Comparison of ENCODE assay signal across 21 cellular contexts in the genomic region with DNA sequence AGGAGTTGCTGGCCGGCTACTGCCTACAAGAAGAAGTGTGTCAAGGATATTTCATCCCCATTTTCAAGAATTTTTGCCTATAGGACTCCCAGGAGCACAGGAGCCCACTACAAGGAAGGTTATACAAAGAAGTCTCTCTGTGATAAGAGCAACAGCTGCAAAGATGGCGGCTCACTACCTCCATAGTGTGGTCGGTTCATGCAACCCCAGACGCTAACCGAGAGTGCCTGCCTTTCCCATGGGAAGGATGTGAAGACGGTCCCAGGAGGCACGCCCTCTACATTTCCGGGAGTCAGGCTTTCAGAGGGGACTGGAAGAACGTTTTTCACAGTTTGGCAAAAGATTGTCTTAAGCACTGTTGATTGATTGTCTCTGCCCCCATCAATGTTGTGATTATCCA.
A peak's percentile ranks its signal among the peaks of the same experiment; 100 is the strongest.
DNase-seq lines count a peak whose midpoint lies in the region; ATAC-seq, FAIRE-seq and TF ChIP-seq lines count a peak whose summit lies in the region.
"Had no signal": no experiment of that assay in that cellular context is flagged by ENCODE, and none has a peak within 500 bp of the region (broad histone marks: within the 10 kb centered on the region; RNA-seq: fewer than 3 reads in every experiment).

No MANE protein-coding gene starts in this region.

- H3K27ac ChIP-seq in caudate nucleus (ENCODE audit: low read depth, low read length) (peak overlapping the region; percentile 55), testis (no peak overlapping the region)
- H3K27ac ChIP-seq: 22Rv1, A549, BLaER1 had no signal

- peaks cover 8% of the 10 kb centered on the region for H3K36me3 Mint-ChIP-seq in neural crest cell (ENCODE audit: low read depth)
- H3K36me3 Mint-ChIP-seq: CD14-positive monocyte; CD4-positive, alpha-beta memory T cell; IgD-negative memory B cell had no signal

- H3K4me3 ChIP-seq in testis, result no peak overlapping the region
- H3K4me3 ChIP-seq: A549, BLaER1 had no signal

- DNase-seq in Daoy (ENCODE audit: low read depth) (peak; percentile 18), caudate nucleus (lab: John Stamatoyannopoulos, UW) (no peak), neural crest cell (ENCODE audit: low read depth, low spot score) (no peak), testis (peak; percentile 38), H54 (ENCODE audit: insufficient read length, low spot score) (no peak)
- no peak for DNase-seq in activated CD4-positive, alpha-beta T cell treated with anti-CD3 and anti-CD28 coated beads for 1 hour
- DNase-seq: CD4-positive, alpha-beta memory T cell; DMS153; DMS79; GF-D8; H7; HFFc6; KG1 had no signal

- H3K27me3 Mint-ChIP-seq in neural crest cell (ENCODE audit: low read depth), result no peaks in the 10 kb centered on the region
- H3K27me3 Mint-ChIP-seq: CD4-positive, alpha-beta memory T cell; IgD-negative memory B cell had no signal

- TF ChIP-seq CTCF in neural crest cell (conservative IDR thresholded peaks at IDR 0.05) (no peak), testis (IDR thresholded peaks at IDR 0.05) (no peak)

- H3K4me1 Mint-ChIP-seq in neural crest cell, result peaks cover 4% of the 10 kb centered on the region
- H3K4me1 Mint-ChIP-seq: CD14-positive monocyte; CD4-positive, alpha-beta memory T cell; IgD-negative memory B cell had no signal

- TF ChIP-seq POLR2A in testis (IDR thresholded peaks at IDR 0.05) (no peak), H54 (IDR thresholded peaks at IDR 0.05; ENCODE audit: low read depth, low read length) (no peak)

- intact Hi-C loops in testis (cut with DNase I; ENCODE audit: low total_unique reads), result no loop called here

- no peak overlapping the region for H3K4me3 Mint-ChIP-seq in neural crest cell
- H3K4me3 Mint-ChIP-seq: CD14-positive monocyte; CD4-positive, alpha-beta memory T cell; HFFc6; IgD-negative memory B cell had no signal

- H3K27me3 ChIP-seq in testis, result no peaks in the 10 kb centered on the region
- H3K27me3 ChIP-seq: BLaER1 had no signal

- H3K27ac Mint-ChIP-seq in neural crest cell (ENCODE audit: unreplicated experiment), result peak overlapping the region; percentile 44
- H3K27ac Mint-ChIP-seq: CD14-positive monocyte; CD4-positive, alpha-beta memory T cell; HFFc6; IgD-negative memory B cell had no signal

- H3K9me3 ChIP-seq in testis, result no peaks in the 10 kb centered on the region
- H3K9me3 ChIP-seq: A549, BLaER1 had no signal

- no peak for ATAC-seq in HG02852 (IDR thresholded peaks at IDR 0.05; ENCODE audit: unreplicated experiment)
- ATAC-seq: A549, HCT116 had no signal

- no peaks in the 10 kb centered on the region for H3K36me3 ChIP-seq in testis (ENCODE audit: low read depth, missing control alignments)
- H3K36me3 ChIP-seq: BLaER1 had no signal

- peaks cover 11% of the 10 kb centered on the region for H3K9me3 Mint-ChIP-seq in neural crest cell

- no peak for FAIRE-seq in H54 (lab: Jason Lieb, UNC)
- FAIRE-seq: A549, HTR-8/SVneo had no signal

- WGBS in testis, 2 donors, result 53 to 63% methylated on average over 9 of the region's 9 CpGs

- no peaks in the 10 kb centered on the region for H3K4me1 ChIP-seq in testis
- H3K4me1 ChIP-seq: A549, BLaER1 had no signal

Comparison
In these comparisons a context has a peak if more than half of its experiments do, and no peak if none do; other contexts are left out.
1. DNase-seq: peak in Daoy (single experiment) and testis (single experiment); none in caudate nucleus (0 of 61), neural crest cell (single experiment), H54 (single experiment) and activated CD4-positive, alpha-beta T cell treated with anti-CD3 and anti-CD28 coated beads for 1 hour (single experiment).